ENCODE assay signal across 19 cellular contexts in genomic region chr7:79615466-79615865, GRCh38.
A peak's percentile ranks its signal among the peaks of the same experiment; 100 is the strongest.
DNase-seq lines count a peak whose midpoint lies in the region; ATAC-seq and TF ChIP-seq lines count a peak whose summit lies in the region.
"Had no signal": no experiment of that assay in that cellular context is flagged by ENCODE, and none has a peak within 500 bp of the region (broad histone marks: within the 10 kb centered on the region; RNA-seq: fewer than 3 reads in every experiment).

No MANE protein-coding gene starts in this region.

- H2AFZ ChIP-seq in SK-N-SH (ENCODE audit: low read depth) (peak overlapping the region; percentile 34; the same call in 1 of the 2 replicates), smooth muscle cell (ENCODE audit: low read depth) (no peak overlapping the region)

- 85% methylated on average over 3 of the region's 3 CpGs for WGBS in HUES64
- WGBS in SK-N-SH (ENCODE audit: low lambda C conversion rate): 42% methylated on average over 3 of the region's 3 CpGs
- 52% methylated on average over 3 of the region's 3 CpGs for WGBS in smooth muscle cell (ENCODE audit: low lambda C conversion rate)

- H3K9me3 ChIP-seq in HUES64 (ENCODE audit: insufficient read depth, low read depth, low read length) (no peaks in the 10 kb centered on the region), SK-N-SH (no peaks in the 10 kb centered on the region), smooth muscle cell (replicated peaks; ENCODE audit: low read depth) (no peaks in the 10 kb centered on the region), SJCRH30 (replicated peaks) (no peaks in the 10 kb centered on the region)

- no peaks in the 10 kb centered on the region for H3K36me3 ChIP-seq in HUES64 (ENCODE audit: insufficient read depth, low read length)
- no peaks in the 10 kb centered on the region for H3K36me3 ChIP-seq in SK-N-SH (replicated peaks in 1 of 2; ENCODE audit: control insufficient read depth in 1 of 2, insufficient read depth in 2 of 2, low read length in 1 of 2)
- H3K36me3 ChIP-seq in smooth muscle cell (ENCODE audit: low read depth): no peaks in the 10 kb centered on the region
- no peaks in the 10 kb centered on the region for H3K36me3 ChIP-seq in SJCRH30
- H3K36me3 ChIP-seq: BLaER1 treated with 17β-estradiol and CSF1 and Interleukin-3, amounts not matched to agents 10 nM and 100 nM had no signal

- H3F3A ChIP-seq in SK-N-SH (replicated peaks; ENCODE audit: insufficient read depth) (peaks cover 7% of the 10 kb centered on the region), smooth muscle cell (ENCODE audit: low read depth) (no peaks in the 10 kb centered on the region)

- TF ChIP-seq RAD21 in SK-N-SH (IDR thresholded peaks at IDR 0.05; ENCODE audit: low read length): no peak

- H3K9ac ChIP-seq in HUES64 (ENCODE audit: low read depth, low read length) (no peak overlapping the region), SK-N-SH (no peak overlapping the region), smooth muscle cell (ENCODE audit: low read depth) (no peak overlapping the region)
- H3K9ac ChIP-seq: BLaER1 treated with 17β-estradiol and CSF1 and Interleukin-3, amounts not matched to agents 10 nM and 100 nM had no signal

- H3K79me2 ChIP-seq in SK-N-SH (ENCODE audit: insufficient read depth) (no peaks in the 10 kb centered on the region), smooth muscle cell (ENCODE audit: low read depth) (no peaks in the 10 kb centered on the region)

- H3K4me2 ChIP-seq in SK-N-SH (peak overlapping the region; percentile 35; the same call in 1 of the 2 replicates), smooth muscle cell (no peak overlapping the region)
- H3K4me2 ChIP-seq: BLaER1 treated with 17β-estradiol and CSF1 and Interleukin-3, amounts not matched to agents 10 nM and 100 nM had no signal

- H3K27me3 ChIP-seq in HUES64 (ENCODE audit: insufficient read depth, low read length) (no peaks in the 10 kb centered on the region), SK-N-SH (ENCODE audit: insufficient read depth) (no peaks in the 10 kb centered on the region), smooth muscle cell (ENCODE audit: low read depth) (no peaks in the 10 kb centered on the region), SJCRH30 (no peaks in the 10 kb centered on the region; the same call in 1 of the 2 replicates)
- H3K27me3 ChIP-seq: BLaER1 treated with 17β-estradiol and CSF1 and Interleukin-3, amounts not matched to agents 10 nM and 100 nM had no signal

- H3K27ac ChIP-seq in HUES64 (ENCODE audit: low read depth, low read length) (peak overlapping the region; percentile 46; the same call in 1 of the 2 replicates), SK-N-SH (ENCODE audit: low read depth in 2 of 2, low read length in 1 of 2) (peak overlapping the region in 1 of 2 experiments; percentile 58; a peak in 2 of 4 replicates), smooth muscle cell (ENCODE audit: low read depth) (peak overlapping the region; percentile 7), SJCRH30 (no peak overlapping the region)
- H3K27ac ChIP-seq: BLaER1 treated with 17β-estradiol and CSF1 and Interleukin-3, amounts not matched to agents 10 nM and 100 nM had no signal

- CTCF ChIA-PET in SK-N-SH (lab: Yijun Ruan, JAX): interaction anchor here (0.6 kb wide), 1 partner anchor 1040 kb away, joined by 3 read pairs; no protein-coding TSS in a partner anchor

- TF ChIP-seq EP300 in SK-N-SH (IDR thresholded peaks at IDR 0.05; ENCODE audit: borderline replicate concordance in 1 of 2, low read depth in 1 of 2, low read length in 1 of 2): peak; percentile 11 to 51; a peak in 1 of 4 replicates

- H4K20me1 ChIP-seq in SK-N-SH (ENCODE audit: insufficient read depth): no peaks in the 10 kb centered on the region
- no peaks in the 10 kb centered on the region for H4K20me1 ChIP-seq in smooth muscle cell (ENCODE audit: low read depth)
- H4K20me1 ChIP-seq: BLaER1 treated with 17β-estradiol and CSF1 and Interleukin-3, amounts not matched to agents 10 nM and 100 nM had no signal

- in situ Hi-C loops in ACHN (cut with HindIII; ENCODE audit: low pct_ligation_motif_present, low pct_unique_long_range_greater_than_20kb, low sequenced_read_pairs): no loop called here

- no peaks in the 10 kb centered on the region for H3K9me2 ChIP-seq in SK-N-SH

- no peak for ATAC-seq in GM18861 (IDR thresholded peaks at IDR 0.05; ENCODE audit: unreplicated experiment)

- POLR2A ChIA-PET in SK-N-SH (lab: Yijun Ruan, JAX): no interaction called here

- H3K4me1 ChIP-seq in HUES64 (ENCODE audit: insufficient read depth, low read length) (peaks cover 16% of the 10 kb centered on the region; the same call in 1 of the 2 replicates), SK-N-SH (ENCODE audit: control insufficient read depth in 1 of 2, insufficient read depth in 2 of 2, low read depth in 1 of 2, low read length in 1 of 2) (peaks cover 5 to 15% of the 10 kb centered on the region in 2 experiments; a peak in 2 of 4 replicates), smooth muscle cell (ENCODE audit: low read depth) (no peaks in the 10 kb centered on the region), SJCRH30 (no peaks in the 10 kb centered on the region)

- no peak for TF ChIP-seq CTCF in SK-N-SH (IDR thresholded peaks at IDR 0.05)
- TF ChIP-seq CTCF in fibroblast of pulmonary artery (IDR thresholded peaks at IDR 0.05; ENCODE audit: low read length, missing control alignments): no peak
- no peak for TF ChIP-seq CTCF in smooth muscle cell (IDR thresholded peaks at IDR 0.05; ENCODE audit: borderline replicate concordance, insufficient read depth, poor library complexity, severe bottlenecking)

- no peak overlapping the region for H3K4me3 ChIP-seq in HUES64 (ENCODE audit: low read length)
- H3K4me3 ChIP-seq in SK-N-SH (ENCODE audit: low read depth in 2 of 2, low read length in 1 of 2): peak overlapping the region in 1 of 2 experiments; percentile 4; a peak in 1 of 4 replicates
- H3K4me3 ChIP-seq in fibroblast of pulmonary artery (replicated peaks; ENCODE audit: low read depth, low read length): no peak overlapping the region
- H3K4me3 ChIP-seq in smooth muscle cell: no peak overlapping the region
- no peak overlapping the region for H3K4me3 ChIP-seq in SJCRH30
- H3K4me3 ChIP-seq: BLaER1 treated with 17β-estradiol and CSF1 and Interleukin-3, amounts not matched to agents 10 nM and 100 nM had no signal

- DNase-seq in SK-N-SH: no peak
- DNase-seq in fibroblast of pulmonary artery (ENCODE audit: low read depth): peak; percentile 48
- no peak for DNase-seq in smooth muscle cell (lab: John Stamatoyannopoulos, UW; ENCODE audit: unreplicated experiment)
- no peak for DNase-seq in ACHN
- DNase-seq in SJCRH30: no peak
- no peak for DNase-seq in islet precursor cell
- DNase-seq: CD4-positive, alpha-beta memory T cell; GOT3; HCEC 1CT; Karpas-422; NCI-H1694; NCI-H2081 treated with DMSO at 0.1 percent for 48 hours; NCI-H446; NCI-H526 treated with DMSO at 0.1 percent for 48 hours; RPMI8226; SHP77 had no signal

TF ChIP-seq in SK-N-SH, 30 proteins besides CTCF, POLR2A, EP300 and RAD21 (continues in another document):
- TF ChIP-seq SMC3 (IDR thresholded peaks at IDR 0.05; ENCODE audit: low read depth, low read length): no peak
- no peak for TF ChIP-seq ELF1 (IDR thresholded peaks at IDR 0.05)
- no peak for TF ChIP-seq FOXJ3 (CRISPR knock-in tag; IDR thresholded peaks at IDR 0.05)
- no peak for TF ChIP-seq RFX5 (IDR thresholded peaks at IDR 0.05; ENCODE audit: low read length)
- no peak for TF ChIP-seq SIN3A (IDR thresholded peaks at IDR 0.05; ENCODE audit: borderline replicate concordance, low read depth, low read length)
- TF ChIP-seq, protein P1, sequence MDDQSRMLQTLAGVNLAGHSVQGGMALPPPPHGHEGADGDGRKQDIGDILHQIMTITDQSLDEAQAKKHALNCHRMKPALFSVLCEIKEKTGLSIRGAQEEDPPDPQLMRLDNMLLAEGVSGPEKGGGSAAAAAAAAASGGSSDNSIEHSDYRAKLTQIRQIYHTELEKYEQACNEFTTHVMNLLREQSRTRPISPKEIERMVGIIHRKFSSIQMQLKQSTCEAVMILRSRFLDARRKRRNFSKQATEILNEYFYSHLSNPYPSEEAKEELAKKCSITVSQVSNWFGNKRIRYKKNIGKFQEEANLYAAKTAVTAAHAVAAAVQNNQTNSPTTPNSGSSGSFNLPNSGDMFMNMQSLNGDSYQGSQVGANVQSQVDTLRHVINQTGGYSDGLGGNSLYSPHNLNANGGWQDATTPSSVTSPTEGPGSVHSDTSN (IDR thresholded peaks at IDR 0.05): peak; percentile 81
- no peak for TF ChIP-seq RCOR1 (IDR thresholded peaks at IDR 0.05; ENCODE audit: low read length)
- no peak for TF ChIP-seq FOXM1 (IDR thresholded peaks at IDR 0.05; ENCODE audit: low read depth)
- TF ChIP-seq RXRA (IDR thresholded peaks at IDR 0.05; ENCODE audit: borderline replicate concordance, low read depth): no peak
- no peak for TF ChIP-seq EZH2phosphoT487 (IDR thresholded peaks at IDR 0.05; ENCODE audit: borderline replicate concordance, low read depth)
- no peak for TF ChIP-seq USF1 (IDR thresholded peaks at IDR 0.05; ENCODE audit: borderline replicate concordance, low read depth)
- no peak for TF ChIP-seq GABPA (IDR thresholded peaks at IDR 0.05; ENCODE audit: low read depth)
- no peak for TF ChIP-seq YY1 (IDR thresholded peaks at IDR 0.05; ENCODE audit: low read depth)
- no peak for TF ChIP-seq TAF1 (IDR thresholded peaks at IDR 0.05; ENCODE audit: borderline replicate concordance, low read depth, low read length)
- TF ChIP-seq, protein P2, sequence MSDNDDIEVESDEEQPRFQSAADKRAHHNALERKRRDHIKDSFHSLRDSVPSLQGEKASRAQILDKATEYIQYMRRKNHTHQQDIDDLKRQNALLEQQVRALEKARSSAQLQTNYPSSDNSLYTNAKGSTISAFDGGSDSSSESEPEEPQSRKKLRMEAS (IDR thresholded peaks at IDR 0.05; ENCODE audit: low read depth): no peak
- TF ChIP-seq NRF1 (IDR thresholded peaks at IDR 0.05; ENCODE audit: low read depth, low read length): no peak
- TF ChIP-seq, protein P3, sequence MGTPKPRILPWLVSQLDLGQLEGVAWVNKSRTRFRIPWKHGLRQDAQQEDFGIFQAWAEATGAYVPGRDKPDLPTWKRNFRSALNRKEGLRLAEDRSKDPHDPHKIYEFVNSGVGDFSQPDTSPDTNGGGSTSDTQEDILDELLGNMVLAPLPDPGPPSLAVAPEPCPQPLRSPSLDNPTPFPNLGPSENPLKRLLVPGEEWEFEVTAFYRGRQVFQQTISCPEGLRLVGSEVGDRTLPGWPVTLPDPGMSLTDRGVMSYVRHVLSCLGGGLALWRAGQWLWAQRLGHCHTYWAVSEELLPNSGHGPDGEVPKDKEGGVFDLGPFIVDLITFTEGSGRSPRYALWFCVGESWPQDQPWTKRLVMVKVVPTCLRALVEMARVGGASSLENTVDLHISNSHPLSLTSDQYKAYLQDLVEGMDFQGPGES (IDR thresholded peaks at IDR 0.05; ENCODE audit: low read depth, low read length): no peak
